In the genomic region with DNA sequence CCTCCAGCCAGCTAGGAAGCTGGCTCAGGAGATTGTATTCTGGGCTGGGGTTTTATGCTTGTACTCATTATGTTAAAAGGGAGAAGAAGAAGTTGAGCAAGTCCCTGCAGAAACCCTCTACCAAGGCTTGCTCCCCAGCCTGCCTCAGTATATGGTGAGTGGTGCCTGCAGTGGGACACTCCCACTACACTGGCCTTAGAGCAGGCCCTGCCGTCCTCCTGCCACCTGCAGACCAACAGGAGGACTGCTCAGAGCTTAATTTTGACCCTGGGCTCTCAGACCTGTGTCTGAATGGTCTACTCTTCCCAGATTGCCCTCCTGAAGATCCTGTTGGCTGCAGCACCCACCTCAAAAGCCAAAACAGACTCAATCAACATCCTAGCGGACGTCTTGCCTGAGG, we compare ENCODE assay signal across 19 cellular contexts. TPM values are rescaled to one million over a fixed set of nuclear protein-coding genes. Genes with fewer than 3 reads are reported as not detected.
DNase-seq lines count a peak whose midpoint lies in the region; ATAC-seq and TF ChIP-seq lines count a peak whose summit lies in the region.
"Had no signal": no experiment of that assay in that cellular context is flagged by ENCODE, and none has a peak within 500 bp of the region (broad histone marks: within the 10 kb centered on the region; RNA-seq: fewer than 3 reads in every experiment).

No MANE protein-coding gene starts in this region.

- peak; percentile 74 for ATAC-seq in WTC11
- peak; percentile 52 for ATAC-seq in left lobe of liver
- ATAC-seq: T-cell had no signal

- H3K27me3 Mint-ChIP-seq in WTC11 (ENCODE audit: low read depth): no peaks in the 10 kb centered on the region
- H3K27me3 Mint-ChIP-seq: CD4-positive, alpha-beta memory T cell; T-cell had no signal

- CTCF ChIA-PET in WTC11 (lab: Charles Lee): interaction anchor here (1.0 to 1.5 kb wide), 5 partner anchors 12 to 149 kb away, joined by 3 to 7 read pairs (median 4); partner anchors contain the start of gene STRIP1

- H3K9me3 Mint-ChIP-seq in WTC11: no peaks in the 10 kb centered on the region
- H3K9me3 Mint-ChIP-seq: CD4-positive, alpha-beta memory T cell; T-cell had no signal

- H3K27ac ChIP-seq in C4-2B: peak overlapping the region; percentile 36
- H3K27ac ChIP-seq: SJSA1 had no signal

- DNase-seq in LNCaP clone FGC (ENCODE audit: low read depth) (no peak), WTC11 (ENCODE audit: low spot score) (no peak), left lobe of liver (ENCODE audit: low spot score) (no peak), occipital lobe (lab: John Stamatoyannopoulos, UW) (no peak), GM19240 (ENCODE audit: insufficient read length, low spot score) (no peak), NCI-H526 treated with DMSO at 0.1 percent for 48 hours (lab: John Stamatoyannopoulos, UW) (no peak), cerebellar nuclear complex (lab: John Stamatoyannopoulos, UW) (no peak)
- DNase-seq: ACHN; CD4-positive, alpha-beta memory T cell; GF-D8; MM.1S; NCI-H1092 treated with DMSO at 0.1 percent for 48 hours; NCI-H187; NCI-H345; NCI-H526; OCI-M1; T-cell had no signal

- TF ChIP-seq CTCF in C4-2B (conservative IDR thresholded peaks at IDR 0.05) (no peak; the same call in 1 of the 2 replicates), LNCaP clone FGC (IDR thresholded peaks at IDR 0.05; ENCODE audit: control insufficient read depth, extremely low read depth, insufficient read depth) (peak; percentile 45), WTC11 (IDR thresholded peaks at IDR 0.05) (no peak)

- no peak overlapping the region for H3K4me3 Mint-ChIP-seq in WTC11
- H3K4me3 Mint-ChIP-seq: CD4-positive, alpha-beta memory T cell; T-cell had no signal

- POLR2A ChIA-PET in WTC11 (lab: Charles Lee): no interaction called here

- H3K4me1 Mint-ChIP-seq in WTC11: no peaks in the 10 kb centered on the region
- H3K4me1 Mint-ChIP-seq: CD4-positive, alpha-beta memory T cell; T-cell had no signal

- no peak overlapping the region for H3K27ac Mint-ChIP-seq in WTC11
- H3K27ac Mint-ChIP-seq: CD4-positive, alpha-beta memory T cell; T-cell had no signal

- peaks cover 81% of the 10 kb centered on the region for H3K36me3 Mint-ChIP-seq in WTC11

- H3K4me3 ChIP-seq in LNCaP clone FGC (ENCODE audit: low read depth, low read length): no peak overlapping the region
- H3K4me3 ChIP-seq: SJSA1 had no signal

TF ChIP-seq in WTC11, 78 proteins besides CTCF, POLR2A, EP300 and RAD21 (continues in another document):
- TF ChIP-seq MLX (CRISPR knock-in tag; IDR thresholded peaks at IDR 0.05) (no peak), GTF2I (CRISPR knock-in tag; conservative IDR thresholded peaks at IDR 0.05) (no peak), ATF2 (CRISPR knock-in tag; IDR thresholded peaks at IDR 0.05; ENCODE audit: borderline replicate concordance, low read depth) (no peak), ZNF317 (CRISPR knock-in tag; IDR thresholded peaks at IDR 0.05; ENCODE audit: borderline replicate concordance, low read depth) (no peak), ZNF671 (CRISPR knock-in tag; IDR thresholded peaks at IDR 0.05) (no peak), JUN (CRISPR knock-in tag; IDR thresholded peaks at IDR 0.05) (no peak), SMAD3 (CRISPR knock-in tag; IDR thresholded peaks at IDR 0.05; ENCODE audit: borderline replicate concordance) (no peak), NR1H2 (CRISPR knock-in tag; IDR thresholded peaks at IDR 0.05) (no peak), ATF1 (CRISPR knock-in tag; IDR thresholded peaks at IDR 0.05) (no peak), GRHL2 (CRISPR knock-in tag; IDR thresholded peaks at IDR 0.05; ENCODE audit: insufficient replicate concordance, severe bottlenecking) (no peak), TEAD4 (CRISPR knock-in tag; IDR thresholded peaks at IDR 0.05) (no peak), MXD4 (CRISPR knock-in tag; IDR thresholded peaks at IDR 0.05; ENCODE audit: borderline replicate concordance) (no peak), RELA (CRISPR knock-in tag; IDR thresholded peaks at IDR 0.05; ENCODE audit: borderline replicate concordance) (no peak)
- TF ChIP-seq, protein P1, sequence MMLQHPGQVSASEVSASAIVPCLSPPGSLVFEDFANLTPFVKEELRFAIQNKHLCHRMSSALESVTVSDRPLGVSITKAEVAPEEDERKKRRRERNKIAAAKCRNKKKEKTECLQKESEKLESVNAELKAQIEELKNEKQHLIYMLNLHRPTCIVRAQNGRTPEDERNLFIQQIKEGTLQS (CRISPR knock-in tag; conservative IDR thresholded peaks at IDR 0.05): no peak
- TF ChIP-seq, protein P2, sequence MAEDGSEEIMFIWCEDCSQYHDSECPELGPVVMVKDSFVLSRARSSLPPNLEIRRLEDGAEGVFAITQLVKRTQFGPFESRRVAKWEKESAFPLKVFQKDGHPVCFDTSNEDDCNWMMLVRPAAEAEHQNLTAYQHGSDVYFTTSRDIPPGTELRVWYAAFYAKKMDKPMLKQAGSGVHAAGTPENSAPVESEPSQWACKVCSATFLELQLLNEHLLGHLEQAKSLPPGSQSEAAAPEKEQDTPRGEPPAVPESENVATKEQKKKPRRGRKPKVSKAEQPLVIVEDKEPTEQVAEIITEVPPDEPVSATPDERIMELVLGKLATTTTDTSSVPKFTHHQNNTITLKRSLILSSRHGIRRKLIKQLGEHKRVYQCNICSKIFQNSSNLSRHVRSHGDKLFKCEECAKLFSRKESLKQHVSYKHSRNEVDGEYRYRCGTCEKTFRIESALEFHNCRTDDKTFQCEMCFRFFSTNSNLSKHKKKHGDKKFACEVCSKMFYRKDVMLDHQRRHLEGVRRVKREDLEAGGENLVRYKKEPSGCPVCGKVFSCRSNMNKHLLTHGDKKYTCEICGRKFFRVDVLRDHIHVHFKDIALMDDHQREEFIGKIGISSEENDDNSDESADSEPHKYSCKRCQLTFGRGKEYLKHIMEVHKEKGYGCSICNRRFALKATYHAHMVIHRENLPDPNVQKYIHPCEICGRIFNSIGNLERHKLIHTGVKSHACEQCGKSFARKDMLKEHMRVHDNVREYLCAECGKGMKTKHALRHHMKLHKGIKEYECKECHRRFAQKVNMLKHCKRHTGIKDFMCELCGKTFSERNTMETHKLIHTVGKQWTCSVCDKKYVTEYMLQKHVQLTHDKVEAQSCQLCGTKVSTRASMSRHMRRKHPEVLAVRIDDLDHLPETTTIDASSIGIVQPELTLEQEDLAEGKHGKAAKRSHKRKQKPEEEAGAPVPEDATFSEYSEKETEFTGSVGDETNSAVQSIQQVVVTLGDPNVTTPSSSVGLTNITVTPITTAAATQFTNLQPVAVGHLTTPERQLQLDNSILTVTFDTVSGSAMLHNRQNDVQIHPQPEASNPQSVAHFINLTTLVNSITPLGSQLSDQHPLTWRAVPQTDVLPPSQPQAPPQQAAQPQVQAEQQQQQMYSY (CRISPR knock-in tag; IDR thresholded peaks at IDR 0.05): no peak
- TF ChIP-seq, protein P3, sequence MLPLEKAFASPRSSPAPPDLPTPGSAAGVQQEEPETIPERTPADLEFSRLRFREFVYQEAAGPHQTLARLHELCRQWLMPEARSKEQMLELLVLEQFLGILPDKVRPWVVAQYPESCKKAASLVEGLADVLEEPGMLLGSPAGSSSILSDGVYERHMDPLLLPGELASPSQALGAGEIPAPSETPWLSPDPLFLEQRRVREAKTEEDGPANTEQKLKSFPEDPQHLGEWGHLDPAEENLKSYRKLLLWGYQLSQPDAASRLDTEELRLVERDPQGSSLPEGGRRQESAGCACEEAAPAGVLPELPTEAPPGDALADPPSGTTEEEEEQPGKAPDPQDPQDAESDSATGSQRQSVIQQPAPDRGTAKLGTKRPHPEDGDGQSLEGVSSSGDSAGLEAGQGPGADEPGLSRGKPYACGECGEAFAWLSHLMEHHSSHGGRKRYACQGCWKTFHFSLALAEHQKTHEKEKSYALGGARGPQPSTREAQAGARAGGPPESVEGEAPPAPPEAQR (CRISPR knock-in tag; IDR thresholded peaks at IDR 0.05): no peak
- TF ChIP-seq, protein P4, sequence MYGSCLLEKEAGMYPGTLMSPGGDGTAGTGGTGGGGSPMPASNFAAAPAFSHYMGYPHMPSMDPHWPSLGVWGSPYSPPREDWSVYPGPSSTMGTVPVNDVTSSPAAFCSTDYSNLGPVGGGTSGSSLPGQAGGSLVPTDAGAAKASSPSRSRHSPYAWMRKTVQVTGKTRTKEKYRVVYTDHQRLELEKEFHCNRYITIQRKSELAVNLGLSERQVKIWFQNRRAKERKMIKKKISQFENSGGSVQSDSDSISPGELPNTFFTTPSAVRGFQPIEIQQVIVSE (CRISPR knock-in tag; IDR thresholded peaks at IDR 0.05; ENCODE audit: borderline replicate concordance): no peak

RNA-seq across cellular contexts. Expression of gene STRIP1, which starts 13.0 kb away (rescaled TPM):
- 36.8 to 42.8 TPM (median 38.2 TPM) in 3 replicates for total RNA-seq in WTC11 (2021)
- 12.5 TPM for total RNA-seq in left lobe of liver
- 102 TPM for total RNA-seq in occipital lobe

RNA-seq across cellular contexts. Expression of gene ALX3, which starts 23.0 kb away (rescaled TPM):
- total RNA-seq in WTC11 (2021): 0.09 to 0.15 TPM in 2 of 3 replicates, not detected in the other
- not detected for total RNA-seq in left lobe of liver
- 0.31 TPM for total RNA-seq in occipital lobe
- total RNA-seq: CD4-positive, alpha-beta memory T cell; SJSA1; T-cell had no signal
